ENCODE assay signal across 8 cellular contexts in genomic region chr11:44575288-44575672, GRCh38. TPM values are rescaled to one million over a fixed set of nuclear protein-coding genes. Genes with fewer than 3 reads are reported as not detected.
DNase-seq lines count a peak whose midpoint lies in the region; ATAC-seq, FAIRE-seq and TF ChIP-seq lines count a peak whose summit lies in the region.

No MANE protein-coding gene starts in this region.

- no peaks in the 10 kb centered on the region for H4K20me1 ChIP-seq in GM12878 (ENCODE audit: control insufficient read depth, insufficient read depth)
- peaks cover 13% of the 10 kb centered on the region for H4K20me1 ChIP-seq in smooth muscle cell (ENCODE audit: low read depth)

- TF ChIP-seq EP300 in GM12878 (IDR thresholded peaks at IDR 0.05; ENCODE audit: borderline replicate concordance in 1 of 2, control insufficient read depth in 1 of 2, low read depth in 2 of 2, low read length in 2 of 2) = 0 out of 4 replicates have a peak, but pooled peaks of 1 of the 2 experiments have one; percentile 10

- H3K36me3 ChIP-seq in GM12878 (ENCODE audit: control insufficient read depth in 2 of 2, insufficient read depth in 2 of 2, low read length in 1 of 2) (peaks cover 2 to 22% of the 10 kb centered on the region in 2 experiments), smooth muscle cell (ENCODE audit: low read depth) (no peaks in the 10 kb centered on the region)

- no peak for TF ChIP-seq POLR2A in GM12878 (IDR thresholded peaks at IDR 0.05; ENCODE audit: low read depth, low read length)

- TF ChIP-seq RAD21 in GM12878 (IDR thresholded peaks at IDR 0.05; ENCODE audit: insufficient read depth, low read depth, low read length) = no peak

- H3F3A ChIP-seq in smooth muscle cell (ENCODE audit: low read depth) = no peaks in the 10 kb centered on the region

- H3K9me3 ChIP-seq in GM12878 (replicated peaks; ENCODE audit: control insufficient read depth, insufficient read depth, low read length) (no peaks in the 10 kb centered on the region), smooth muscle cell (replicated peaks; ENCODE audit: low read depth) (no peaks in the 10 kb centered on the region)

- H3K27ac ChIP-seq in GM12878 (ENCODE audit: control insufficient read depth, insufficient read depth) = peak overlapping the region; percentile 88
- H3K27ac ChIP-seq in smooth muscle cell (ENCODE audit: low read depth) = peak overlapping the region; percentile 99

- 0% methylated on average over 2 of the region's 2 CpGs for WGBS in GM12878 (ENCODE audit: insufficient coverage, insufficient replicate concordance, low lambda C conversion rate, missing lambda C conversion rate)
- WGBS in smooth muscle cell (ENCODE audit: low lambda C conversion rate) = 65% methylated on average over 2 of the region's 2 CpGs

- intact Hi-C loops in GM12878 (cut with micrococcal nuclease; ENCODE audit: unreplicated experiment) = no loop called here

- peaks cover 59% of the 10 kb centered on the region for H3K4me1 ChIP-seq in GM12878 (ENCODE audit: control insufficient read depth, insufficient read depth, low read length)
- H3K4me1 ChIP-seq in smooth muscle cell (ENCODE audit: low read depth) = peaks cover 20% of the 10 kb centered on the region

- H3K79me2 ChIP-seq in GM12878 (ENCODE audit: control insufficient read depth, insufficient read depth, low read length) (peaks cover 99% of the 10 kb centered on the region), smooth muscle cell (ENCODE audit: low read depth) (peaks cover 34% of the 10 kb centered on the region)

- no peak overlapping the region for H2AFZ ChIP-seq in GM12878 (ENCODE audit: control insufficient read depth, low read depth, low read length)
- H2AFZ ChIP-seq in smooth muscle cell (ENCODE audit: low read depth) = no peak overlapping the region

- H3K27me3 ChIP-seq in GM12878 (replicated peaks in 1 of 2; ENCODE audit: control insufficient read depth in 2 of 2, insufficient read depth in 2 of 2, low read length in 1 of 2) (no peaks in the 10 kb centered on the region), smooth muscle cell (ENCODE audit: low read depth) (no peaks in the 10 kb centered on the region)

- RAD21 ChIA-PET in GM12878 (lab: Charles Lee; ENCODE audit: unreplicated experiment) = interaction anchor here (1.2 to 7.3 kb wide), 10 partner anchors 16 to 54 kb away, joined by 4 to 84 read pairs (median 10); no protein-coding TSS in a partner anchor

- DNase-seq in EL (peak; percentile 79), LHCN-M2 (ENCODE audit: low read depth) (peak; percentile 67), GM12878 (ENCODE audit: low read depth, low spot score) (no peak), smooth muscle cell (lab: John Stamatoyannopoulos, UW; ENCODE audit: unreplicated experiment) (no peak), SHP77 (lab: John Stamatoyannopoulos, UW) (no peak), SW480 (ENCODE audit: low spot score) (no peak), activated gamma-delta T cell treated with Interleukin-2 at 50 U/mL for 16 hours (no peak)

- POLR2A ChIA-PET in GM12878 (lab: Charles Lee) = interaction anchor here (1.3 to 23.1 kb wide), 5 partner anchors 10 to 42 kb away, joined by 5 to 434 read pairs (median 14); partner anchors contain the start of gene CD82

- peak overlapping the region; percentile 93 for H3K4me2 ChIP-seq in GM12878 (ENCODE audit: control insufficient read depth, insufficient read depth)
- H3K4me2 ChIP-seq in smooth muscle cell = peak overlapping the region; percentile 81

- SMC1A ChIA-PET in GM12878 (lab: Charles Lee; ENCODE audit: uncharacterized antibody, unreplicated experiment) = interaction anchor here (1.8 to 8.2 kb wide), 6 partner anchors 18 to 36 kb away, joined by 6 to 114 read pairs (median 21); no protein-coding TSS in a partner anchor

- peak; percentile 8 for ATAC-seq in GM12878
- ATAC-seq in HG02840 (IDR thresholded peaks at IDR 0.05; ENCODE audit: low FRiP score, unreplicated experiment) = no peak

- H3K9ac ChIP-seq in GM12878 (ENCODE audit: control insufficient read depth, insufficient read depth, low read length) (peak overlapping the region; percentile 62; the same call in 1 of the 2 replicates), smooth muscle cell (ENCODE audit: low read depth) (peak overlapping the region; percentile 91)

- in situ Hi-C loops in GM12878 (cut with MboI) = loop anchor here (25.0 kb wide), 1 partner anchor 1213 kb away; the partner anchor contains the start of gene TTC17

- FAIRE-seq in GM12878 (lab: Jason Lieb, UNC) = no peak

- CTCF ChIA-PET in GM12878 (lab: Yijun Ruan, JAX) = interaction anchor here (1.5 to 11.7 kb wide), 4 partner anchors 9 to 42 kb away, joined by 4 to 109 read pairs (median 16); no protein-coding TSS in a partner anchor

- BruUV-seq in GM12878 (replicated peaks; lab: Mats Ljungman, UMichigan) = no TSS peak

- no peak for TF ChIP-seq CTCF in GM12878 (IDR thresholded peaks at IDR 0.05 in 2 of 3, conservative IDR thresholded peaks at IDR 0.05 in 1 of 3; ENCODE audit: control insufficient read depth in 2 of 3, extremely low read depth in 1 of 3, insufficient read depth in 1 of 3, low read depth in 3 of 3, low read length in 3 of 3)
- TF ChIP-seq CTCF in smooth muscle cell (IDR thresholded peaks at IDR 0.05; ENCODE audit: borderline replicate concordance, insufficient read depth, poor library complexity, severe bottlenecking) = no peak

- H3K4me3 ChIP-seq in GM12878 (peak overlapping the region; percentile 38; the same call in 1 of the 2 replicates), smooth muscle cell (no peak overlapping the region)

TF ChIP-seq in GM12878, 131 proteins besides CTCF, POLR2A, EP300 and RAD21 (continues in another document):
- TF ChIP-seq CHD1 (IDR thresholded peaks at IDR 0.05; ENCODE audit: low read depth, low read length) (no peak), RUNX3 (IDR thresholded peaks at IDR 0.05; ENCODE audit: low read length) (peak; percentile 13; the same call in 1 of the 2 replicates), SUPT20H (IDR thresholded peaks at IDR 0.05; ENCODE audit: borderline replicate concordance, control insufficient read depth, low read depth, low read length) (no peak), BHLHE40 (IDR thresholded peaks at IDR 0.05; ENCODE audit: borderline replicate concordance in 1 of 2, low read depth in 2 of 2, low read length in 1 of 2) (no peak), BRCA1 (IDR thresholded peaks at IDR 0.05; ENCODE audit: low read depth, low read length) (no peak), MYB (IDR thresholded peaks at IDR 0.05; ENCODE audit: borderline replicate concordance, low read depth, low read length) (no peak), IKZF2 (IDR thresholded peaks at IDR 0.05) (0 out of 4 replicates have a peak, but pooled peaks of 1 of the 2 experiments have one; percentile 3), CREM (IDR thresholded peaks at IDR 0.05; ENCODE audit: low read depth) (no peak), EGR1 (IDR thresholded peaks at IDR 0.05; ENCODE audit: borderline replicate concordance in 1 of 2, low read depth in 2 of 2, low read length in 2 of 2) (no peak; a peak in 1 of 3 replicates), NRF1 (conservative IDR thresholded peaks at IDR 0.05; ENCODE audit: low read depth, low read length) (no peak), E2F4 (IDR thresholded peaks at IDR 0.05; ENCODE audit: low read depth, low read length) (no peak), MEF2B (IDR thresholded peaks at IDR 0.05; ENCODE audit: partially characterized antibody, poor library complexity, severe bottlenecking) (peak; percentile 79), PBX3 (IDR thresholded peaks at IDR 0.05; ENCODE audit: insufficient replicate concordance, low read depth, low read length) (no peak), MEF2A (IDR thresholded peaks at IDR 0.05; ENCODE audit: insufficient read depth, low read depth, low read length) (no peak), WRNIP1 (IDR thresholded peaks at IDR 0.05; ENCODE audit: borderline replicate concordance, low read depth, low read length) (no peak), HCFC1 (IDR thresholded peaks at IDR 0.05; ENCODE audit: low read length) (no peak)

RNA-seq across cellular contexts. Expression of gene CD82, which starts 9.8 kb away (rescaled TPM):
- total RNA-seq in LHCN-M2 (2014; rRNA removed) (304 and 372 TPM in 2 replicates), GM12878 (2014; rRNA removed) (60.0 and 69.4 TPM in 2 replicates), GM12878 (2014; rRNA removed; fragmentation: Illumina TruSeq; extraction: Trizol) (65.0 and 66.4 TPM in 2 replicates), GM12878 (2021) (166 and 178 TPM in 2 replicates), smooth muscle cell (43.8 and 58.6 TPM in 2 replicates)
- polyA plus RNA-seq in LHCN-M2 (2012) = 301 TPM
- 202 and 214 TPM in 2 replicates for total RNA-seq in GM12878 (2013; cell fraction: nucleolus; rRNA removed)
- polyA plus RNA-seq in GM12878 (2011; ENCODE audit: low read depth) = 57.7 TPM
- polyA plus RNA-seq in GM12878 (2011; rRNA removed) (94.5 and 176 TPM in 2 replicates), GM12878 (2014; fragmentation: Illumina TruSeq; extraction: Trizol) (17.8 and 51.8 TPM in 2 replicates), GM12878 (2014; fragmentation: Nextera tagmentation; extraction: Ambion mirVana) (1 to 10 TPM; 5.2 to 8.2 TPM), GM12878 (2014; rRNA removed) (97.7 and 100 TPM in 2 replicates), GM12878 (2016; fragmentation: Nextera tagmentation; extraction: Ambion mirVana) (100 to 1,000 TPM; 159 to 180 TPM), smooth muscle cell (252 and 270 TPM in 2 replicates)
- polyA plus RNA-seq in GM12878 (2011; cell fraction: cytosol; rRNA removed) = 223 and 282 TPM in 2 replicates
- 60.1 and 67.9 TPM in 2 replicates for polyA plus RNA-seq in GM12878 (2011; cell fraction: nucleus; rRNA removed)
- polyA plus RNA-seq in GM12878 (2012) = 108 and 130 TPM in 2 replicates
- polyA minus RNA-seq in GM12878 (2011; rRNA and poly(A)+ RNA removed) = 136 and 174 TPM in 2 replicates
- polyA minus RNA-seq in GM12878 (2011; cell fraction: cytosol; rRNA and poly(A)+ RNA removed) = 59.5 and 63.5 TPM in 2 replicates
- polyA minus RNA-seq in GM12878 (2011; cell fraction: nucleus; rRNA and poly(A)+ RNA removed) = 29.3 and 45.1 TPM in 2 replicates

Comparison
In these comparisons a context has a peak if more than half of its experiments do, and no peak if none do; other contexts are left out.
1. DNase-seq: peak in EL (single experiment) and LHCN-M2 (single experiment); none in GM12878 (single experiment), smooth muscle cell (single experiment), SHP77 (0 of 2), SW480 (single experiment) and activated gamma-delta T cell treated with Interleukin-2 at 50 U/mL for 16 hours (single experiment).